ENCODE assay signal across 24 cellular contexts in genomic region chr16:12553191-12553590, GRCh38.
A peak's percentile ranks its signal among the peaks of the same experiment; 100 is the strongest.
DNase-seq lines count a peak whose midpoint lies in the region; TF ChIP-seq lines count a peak whose summit lies in the region.
"Had no signal": no experiment of that assay in that cellular context is flagged by ENCODE, and none has a peak within 500 bp of the region (broad histone marks: within the 10 kb centered on the region; RNA-seq: fewer than 3 reads in every experiment).

No MANE protein-coding gene starts in this region.

- no peak overlapping the region for H3K4ac ChIP-seq in neuronal stem cell (ENCODE audit: low read length)

- H3K4me3 Mint-ChIP-seq in Calu3 (ENCODE audit: low read depth, unreplicated experiment), result no peak overlapping the region
- H3K4me3 Mint-ChIP-seq: CD4-positive, alpha-beta memory T cell had no signal

- no TSS peak for BruUV-seq in OCI-LY7 (replicated peaks; lab: Mats Ljungman, UMichigan)
- no TSS peak for BruUV-seq in Calu3 (replicated peaks; lab: Mats Ljungman, UMichigan)

- H2BK12ac ChIP-seq in neuronal stem cell (ENCODE audit: low read length), result no peak overlapping the region

- intact Hi-C loops in OCI-LY7 (cut with micrococcal nuclease; ENCODE audit: unreplicated experiment), result loop anchor here (5.0 to 10.0 kb wide), 2 partner anchors 208 to 249 kb away; partner anchors contain the start of gene CPPED1
- intact Hi-C loops in Calu3 (cut with micrococcal nuclease; ENCODE audit: unreplicated experiment), result no loop called here

- no peak overlapping the region for H2BK120ac ChIP-seq in neuronal stem cell (ENCODE audit: low read depth, low read length)

- no peaks in the 10 kb centered on the region for H3K9me3 ChIP-seq in OCI-LY7 (ENCODE audit: low read length)
- H3K9me3 ChIP-seq in neuronal stem cell (replicated peaks in 1 of 2; ENCODE audit: control insufficient read depth in 2 of 2, insufficient read depth in 1 of 2, low read depth in 1 of 2, low read length in 2 of 2), result no peaks in the 10 kb centered on the region
- H3K9me3 ChIP-seq: HAP-1, heart right ventricle, upper lobe of right lung had no signal

- no peak overlapping the region for H3K23ac ChIP-seq in neuronal stem cell (ENCODE audit: low read depth, low read length, poor library complexity)

- H2AK5ac ChIP-seq in neuronal stem cell (ENCODE audit: low read depth, low read length), result no peak overlapping the region

- no peak overlapping the region for H3K27ac Mint-ChIP-seq in Calu3 (ENCODE audit: unreplicated experiment)

- H4K91ac ChIP-seq in neuronal stem cell (ENCODE audit: low read depth, low read length, poor library complexity), result peak overlapping the region; percentile 88

- H3K36me3 Mint-ChIP-seq in Calu3 (ENCODE audit: insufficient read depth, unreplicated experiment), result no peaks in the 10 kb centered on the region
- H3K36me3 Mint-ChIP-seq: CD4-positive, alpha-beta memory T cell had no signal

- DNase-seq in NCI-H1092 (lab: John Stamatoyannopoulos, UW) (peak; percentile 5), NCI-H1092 treated with DMSO at 0.1 percent for 48 hours (lab: John Stamatoyannopoulos, UW) (no peak), NCI-H2029 (lab: John Stamatoyannopoulos, UW) (peak; percentile 71), OCI-LY7 (ENCODE audit: low spot score) (peak; percentile 52), neuronal stem cell (ENCODE audit: low spot score) (no peak), Calu3 (no peak), EL (no peak), KG1 (lab: John Stamatoyannopoulos, UW) (no peak)
- DNase-seq: 8988T; activated CD8-positive, alpha-beta memory T cell treated with anti-CD3 and anti-CD28 coated beads, Interleukin-2, amount 50 U/mL, for 48 hours; activated effector memory CD4-positive, alpha-beta T cell treated with anti-CD3 and anti-CD28 coated beads, Interleukin-2, amount 50 U/mL, for 16 hours; CD4-positive, alpha-beta memory T cell; DND-41; foreskin fibroblast; heart right ventricle; left colon; mesenchymal stem cell; PC-3; SHP77 treated with DMSO at 0.1 percent for 48 hours; T-helper 9 cell; upper lobe of right lung had no signal

- POLR2A ChIA-PET in OCI-LY7 (lab: Charles Lee), result interaction anchor here (0.8 to 1.5 kb wide), 2 partner anchors 19 to 256 kb away, joined by 3 to 4 read pairs; no protein-coding TSS in a partner anchor

- CTCF ChIA-PET in OCI-LY7 (lab: Charles Lee; ENCODE audit: unreplicated experiment) (no interaction called here), Calu3 (lab: Charles Lee) (no interaction called here)

- H3K4me1 ChIP-seq in OCI-LY7 (ENCODE audit: insufficient read depth, low read length, poor library complexity, severe bottlenecking) (peaks cover 93% of the 10 kb centered on the region), neuronal stem cell (ENCODE audit: control insufficient read depth in 2 of 2, insufficient read depth in 1 of 2, low read depth in 1 of 2, low read length in 2 of 2) (peaks cover 0 to 23% of the 10 kb centered on the region in 2 donors)
- H3K4me1 ChIP-seq: HAP-1, heart right ventricle, upper lobe of right lung had no signal

- peak; percentile 54 for TF ChIP-seq CTCF in OCI-LY7 (conservative IDR thresholded peaks at IDR 0.05; ENCODE audit: low read length)
- no peak for TF ChIP-seq CTCF in Calu3 (IDR thresholded peaks at IDR 0.05; ENCODE audit: unreplicated experiment)

- H2BK5ac ChIP-seq in neuronal stem cell (ENCODE audit: low read length), result no peak overlapping the region

- no peak overlapping the region for H4K8ac ChIP-seq in neuronal stem cell (ENCODE audit: low read depth, low read length)

- no peaks in the 10 kb centered on the region for H3K27me3 ChIP-seq in neuronal stem cell (ENCODE audit: control insufficient read depth in 3 of 3, insufficient read depth in 3 of 3, low read depth in 1 of 3, low read length in 3 of 3)
- H3K27me3 ChIP-seq: heart right ventricle, upper lobe of right lung had no signal

- H2AFZ ChIP-seq in OCI-LY7 (ENCODE audit: low read length), result no peak overlapping the region; the same call in 1 of the 2 replicates
- H2AFZ ChIP-seq in neuronal stem cell (ENCODE audit: low read length), result no peak overlapping the region

- H3K79me2 ChIP-seq in OCI-LY7 (ENCODE audit: insufficient read depth, low read depth, low read length), result no peaks in the 10 kb centered on the region

- H3K4me2 ChIP-seq in OCI-LY7 (ENCODE audit: low read length) (peak overlapping the region; percentile 38), neuronal stem cell (ENCODE audit: insufficient read depth, low read length, poor library complexity, severe bottlenecking) (no peak overlapping the region)

- peak overlapping the region; percentile 50 for H2BK15ac ChIP-seq in neuronal stem cell (ENCODE audit: low read length)

- H3K79me1 ChIP-seq in neuronal stem cell (ENCODE audit: low read depth, low read length), result no peaks in the 10 kb centered on the region

- H3K4me3 ChIP-seq in OCI-LY7 (ENCODE audit: low read depth, low read length, poor library complexity, severe bottlenecking) (no peak overlapping the region), neuronal stem cell (ENCODE audit: low read length in 2 of 2) (no peak overlapping the region)
- H3K4me3 ChIP-seq: GM12878, HAP-1, heart right ventricle, upper lobe of right lung had no signal

- WGBS in neuronal stem cell (ENCODE audit: extremely low coverage in 2 of 2, insufficient read length in 2 of 2, insufficient replicate concordance in 1 of 2), 2 donors, result no CpG with 5 or more reads among the region's 4 CpGs

- no peaks in the 10 kb centered on the region; the same call in 1 of the 2 replicates for H3K36me3 ChIP-seq in OCI-LY7 (ENCODE audit: insufficient read depth, low read length)
- no peaks in the 10 kb centered on the region for H3K36me3 ChIP-seq in neuronal stem cell (replicated peaks in 1 of 2; ENCODE audit: control insufficient read depth in 2 of 2, insufficient read depth in 2 of 2, low read length in 2 of 2)
- H3K36me3 ChIP-seq: HAP-1, heart right ventricle, upper lobe of right lung, WERI-Rb-1 had no signal

- peak overlapping the region; percentile 59 for H3K14ac ChIP-seq in neuronal stem cell (ENCODE audit: low read length)

- H3K27me3 Mint-ChIP-seq in Calu3 (ENCODE audit: unreplicated experiment), result no peaks in the 10 kb centered on the region
- H3K27me3 Mint-ChIP-seq: CD4-positive, alpha-beta memory T cell had no signal

- no peaks in the 10 kb centered on the region for H3K4me1 Mint-ChIP-seq in Calu3 (ENCODE audit: low read depth, unreplicated experiment)

- H3K27ac ChIP-seq in OCI-LY7 (ENCODE audit: low read depth, low read length, poor library complexity, severe bottlenecking) (peak overlapping the region; percentile 98), neuronal stem cell (replicated peaks; ENCODE audit: low read length) (no peak overlapping the region)
- H3K27ac ChIP-seq: heart right ventricle, upper lobe of right lung, WERI-Rb-1 had no signal

- no peaks in the 10 kb centered on the region for H3K9me3 Mint-ChIP-seq in Calu3 (ENCODE audit: low read depth, unreplicated experiment)

- no peak overlapping the region for H3K18ac ChIP-seq in neuronal stem cell (ENCODE audit: low read length)

- H3K9ac ChIP-seq in neuronal stem cell (ENCODE audit: low read depth, low read length, poor library complexity), result peak overlapping the region; percentile 3

- no peaks in the 10 kb centered on the region for H4K20me1 ChIP-seq in OCI-LY7 (ENCODE audit: insufficient read depth, low read length)

- no peaks in the 10 kb centered on the region for H3K9me2 ChIP-seq in OCI-LY7 (ENCODE audit: insufficient read depth, low read length)

Comparison
In these comparisons a context has a peak if more than half of its experiments do, and no peak if none do; other contexts are left out.
1. DNase-seq: peak in NCI-H1092 (single experiment), NCI-H2029 (single experiment) and OCI-LY7 (single experiment); none in NCI-H1092 treated with DMSO at 0.1 percent for 48 hours (single experiment), neuronal stem cell (single experiment), Calu3 (single experiment), EL (single experiment) and KG1 (single experiment).